In the genomic region with DNA sequence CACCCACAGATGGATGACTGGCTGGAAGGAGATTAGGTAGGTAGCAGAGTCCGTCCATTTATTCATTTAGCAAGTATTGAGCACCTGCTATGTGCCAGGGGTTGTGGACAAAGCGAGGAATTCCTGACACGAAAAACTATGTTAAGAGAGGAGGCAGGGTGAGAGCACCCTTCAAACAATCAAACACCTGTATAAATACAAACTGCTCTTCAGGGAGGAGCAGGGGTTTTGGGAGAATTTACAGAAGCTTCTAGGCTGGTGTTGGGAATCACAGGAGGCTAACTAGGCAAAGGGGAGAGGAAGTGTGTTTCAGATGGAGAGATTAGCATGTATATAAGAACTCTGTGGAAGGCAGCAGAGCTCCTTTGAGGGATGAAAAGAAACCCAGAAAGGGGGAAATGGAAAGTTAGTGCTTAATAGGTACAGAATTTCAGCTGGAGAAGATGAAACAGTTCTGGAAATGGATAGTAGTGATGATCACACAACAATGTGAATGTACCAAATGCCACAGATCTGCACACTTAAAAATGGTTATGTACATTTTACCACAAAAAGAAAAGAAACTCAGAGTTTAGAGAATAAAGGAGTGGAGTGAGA, we compare ENCODE assay signal across 8 cellular contexts. TPM values are rescaled to one million over a fixed set of nuclear protein-coding genes. Genes with fewer than 3 reads are reported as not detected.
DNase-seq lines count a peak whose midpoint lies in the region; ATAC-seq lines count a peak whose summit lies in the region.

No MANE protein-coding gene starts in this region.

- no peaks in the 10 kb centered on the region for H3K9me3 ChIP-seq in iPS DF 6.9 (ENCODE audit: control insufficient read depth, insufficient read depth, low read length)

- H3K27ac Mint-ChIP-seq in activated CD4-positive, alpha-beta memory T cell treated with anti-CD3 and anti-CD28 coated beads for 36 hours = peak overlapping the region; percentile 91
- peak overlapping the region; percentile 99 for H3K27ac Mint-ChIP-seq in stimulated activated naive B cell treated with anti-CD40 and anti-IgM and Interleukin-4, amounts not matched to agents 10 μg/mL and 1 μg/mL and 100 μg/mL, for 72 hours

- H3K27me3 Mint-ChIP-seq in activated CD4-positive, alpha-beta memory T cell treated with anti-CD3 and anti-CD28 coated beads for 36 hours = no peaks in the 10 kb centered on the region
- H3K27me3 Mint-ChIP-seq in stimulated activated naive B cell treated with anti-CD40 and anti-IgM and Interleukin-4, amounts not matched to agents 10 μg/mL and 1 μg/mL and 100 μg/mL, for 72 hours = no peaks in the 10 kb centered on the region

- peak overlapping the region; percentile 69; the same call in 1 of the 2 replicates for H3K4me3 ChIP-seq in iPS DF 6.9 (ENCODE audit: low read length)

- POLR2A ChIA-PET in activated CD4-positive, alpha-beta memory T cell treated with anti-CD3 and anti-CD28 coated beads for 36 hours (lab: Charles Lee) = interaction anchor here (0.7 to 3.0 kb wide), 7 partner anchors 8 to 163 kb away, joined by 3 to 33 read pairs (median 4); a partner anchor contains a TSS

- H3K4me3 Mint-ChIP-seq in activated CD4-positive, alpha-beta memory T cell treated with anti-CD3 and anti-CD28 coated beads for 36 hours = peak overlapping the region; percentile 83
- H3K4me3 Mint-ChIP-seq in stimulated activated naive B cell treated with anti-CD40 and anti-IgM and Interleukin-4, amounts not matched to agents 10 μg/mL and 1 μg/mL and 100 μg/mL, for 72 hours = peak overlapping the region; percentile 95 to 97

- no peaks in the 10 kb centered on the region for H3K9me3 Mint-ChIP-seq in activated CD4-positive, alpha-beta memory T cell treated with anti-CD3 and anti-CD28 coated beads for 36 hours
- peaks cover 0 to 4% of the 10 kb centered on the region in 2 donors for H3K9me3 Mint-ChIP-seq in stimulated activated naive B cell treated with anti-CD40 and anti-IgM and Interleukin-4, amounts not matched to agents 10 μg/mL and 1 μg/mL and 100 μg/mL, for 72 hours

- peaks cover 7% of the 10 kb centered on the region for H3K36me3 Mint-ChIP-seq in activated CD4-positive, alpha-beta memory T cell treated with anti-CD3 and anti-CD28 coated beads for 36 hours
- peaks cover 6 to 24% of the 10 kb centered on the region in 2 donors for H3K36me3 Mint-ChIP-seq in stimulated activated naive B cell treated with anti-CD40 and anti-IgM and Interleukin-4, amounts not matched to agents 10 μg/mL and 1 μg/mL and 100 μg/mL, for 72 hours

- no peak for ATAC-seq in stimulated activated naive B cell treated with anti-CD40 and anti-IgM and Interleukin-4, amounts not matched to agents 10 μg/mL and 1 μg/mL and 100 μg/mL, for 72 hours (replicated peaks)

- intact Hi-C loops in activated CD4-positive, alpha-beta memory T cell treated with anti-CD3 and anti-CD28 coated beads for 36 hours (cut with micrococcal nuclease) = loop anchor here (1.0 kb wide), 6 partner anchors 8 to 162 kb away; a partner anchor contains a TSS

- H3K4me1 Mint-ChIP-seq in activated CD4-positive, alpha-beta memory T cell treated with anti-CD3 and anti-CD28 coated beads for 36 hours (ENCODE audit: low read depth) = peaks cover 36% of the 10 kb centered on the region
- H3K4me1 Mint-ChIP-seq in stimulated activated naive B cell treated with anti-CD40 and anti-IgM and Interleukin-4, amounts not matched to agents 10 μg/mL and 1 μg/mL and 100 μg/mL, for 72 hours = peaks cover 28 to 40% of the 10 kb centered on the region in 2 donors

- no peaks in the 10 kb centered on the region; the same call in 1 of the 2 replicates for H3K36me3 ChIP-seq in iPS DF 6.9 (ENCODE audit: control insufficient read depth, insufficient read depth, low read length)

- H3K4me1 ChIP-seq in iPS DF 6.9 (ENCODE audit: control insufficient read depth, insufficient read depth, low read length) = 0 out of 2 replicates have a peak, but pooled peaks cover 1% of the 10 kb centered on the region

- H3K27me3 ChIP-seq in iPS DF 6.9 (ENCODE audit: control insufficient read depth, insufficient read depth, low read length) = no peaks in the 10 kb centered on the region

- CTCF ChIA-PET in activated CD4-positive, alpha-beta memory T cell treated with anti-CD3 and anti-CD28 coated beads for 36 hours (lab: Charles Lee) = interaction anchor here (0.7 to 3.5 kb wide), 13 partner anchors 8 to 165 kb away, joined by 3 to 32 read pairs (median 6); a partner anchor contains a TSS

- peak; percentile 65 for DNase-seq in NCI-H510A treated with DMSO at 0.1 percent for 48 hours (lab: John Stamatoyannopoulos, UW)
- DNase-seq in NCI-H510A (lab: John Stamatoyannopoulos, UW) = no peak
- DNase-seq in activated CD4-positive, alpha-beta memory T cell treated with anti-CD3 and anti-CD28 coated beads for 36 hours = no peak
- DNase-seq in iPS DF 6.9 (ENCODE audit: low read depth, low spot score) = no peak
- no peak for DNase-seq in stimulated activated naive B cell treated with anti-CD40 and anti-IgM and Interleukin-4, amounts not matched to agents 10 μg/mL and 1 μg/mL and 100 μg/mL, for 72 hours
- no peak for DNase-seq in kidney tubule cell (ENCODE audit: low spot score)
- DNase-seq in activated effector memory CD4-positive, alpha-beta T cell treated with anti-CD3 and anti-CD28 coated beads, Interleukin-2, amount 50 U/mL, for 16 hours = no peak
- DNase-seq in SW 1271 (lab: John Stamatoyannopoulos, UW) = no peak

- WGBS in iPS DF 6.9 (ENCODE audit: insufficient coverage, insufficient read length) = no CpG with 5 or more reads among the region's 3 CpGs

- H3K27ac ChIP-seq in iPS DF 6.9 (ENCODE audit: low read length) = no peak overlapping the region

RNA-seq across cellular contexts. Expression of a gene that starts 0.8 kb away (rescaled TPM):
- total RNA-seq in activated CD4-positive, alpha-beta memory T cell treated with anti-CD3 and anti-CD28 coated beads for 36 hours = 10 to 100 TPM; 47.0 to 49.2 TPM

RNA-seq across cellular contexts. Expression of a gene that starts 8.1 kb away (rescaled TPM):
- total RNA-seq in activated CD4-positive, alpha-beta memory T cell treated with anti-CD3 and anti-CD28 coated beads for 36 hours = 10 to 100 TPM; 58.0 to 59.3 TPM

RNA-seq across cellular contexts. Expression of a gene that starts 17.9 kb away (rescaled TPM):
- 10 to 100 TPM; 65.9 to 73.9 TPM for total RNA-seq in activated CD4-positive, alpha-beta memory T cell treated with anti-CD3 and anti-CD28 coated beads for 36 hours
